In the genomic region with DNA sequence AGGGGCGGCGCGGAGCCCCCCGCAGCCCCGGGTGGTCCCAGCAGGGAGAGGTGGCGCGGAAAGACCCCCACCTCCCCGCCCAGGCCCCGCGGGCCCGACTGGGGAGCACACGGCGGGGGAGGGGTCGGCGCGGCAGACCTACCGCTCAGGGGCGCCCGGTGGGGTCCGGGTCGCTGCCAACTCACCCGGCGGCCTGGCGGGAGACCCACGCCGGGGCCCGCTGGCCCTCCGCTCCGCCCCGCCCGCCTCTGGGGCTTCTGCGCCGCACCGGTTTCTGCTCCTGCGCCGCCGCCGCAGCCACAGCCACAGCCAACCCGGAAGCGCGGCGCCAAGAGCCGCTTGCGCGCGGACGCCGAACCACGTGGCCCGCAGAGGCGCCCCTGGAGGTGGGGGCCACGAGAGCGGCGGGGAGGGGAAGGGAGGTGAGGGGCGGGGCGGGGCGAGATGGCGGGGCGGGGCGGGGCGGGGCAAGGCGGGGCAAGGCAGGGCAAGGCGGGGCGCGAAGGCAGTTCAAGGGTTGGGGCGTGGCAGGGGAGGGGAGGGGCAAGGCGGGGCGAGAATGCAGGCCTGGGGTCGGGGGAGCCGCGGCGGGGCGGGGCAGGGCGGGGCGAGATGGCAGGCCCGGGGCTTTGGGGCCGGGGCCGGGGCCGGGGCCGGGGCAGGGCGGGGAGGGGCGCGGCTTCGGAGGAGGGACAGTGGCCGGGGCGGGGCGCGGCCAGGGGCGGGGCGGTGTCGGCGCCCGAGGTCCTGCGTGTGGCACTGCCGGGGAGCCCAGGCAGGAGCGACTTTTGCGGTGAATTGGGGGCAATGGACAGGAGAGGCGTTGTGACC, we compare ENCODE assay signal across 8 cellular contexts. TPM values are rescaled to one million over a fixed set of nuclear protein-coding genes. Genes with fewer than 3 reads are reported as not detected.
DNase-seq lines count a peak whose midpoint lies in the region; ATAC-seq and TF ChIP-seq lines count a peak whose summit lies in the region.

A gene (minus strand): TSS at position 307 of the 831 bp plus-strand sequence. CDS start 1,193 bp downstream, outside the sequence.

- peaks cover 47% of the 10 kb centered on the region for H3K4me1 Mint-ChIP-seq in activated CD4-positive, alpha-beta T cell treated with anti-CD3 and anti-CD28 coated beads, Interleukin-2, amount 10 ng/mL, durations not matched to agents 7 days and 5 days

- no peak for TF ChIP-seq CTCF in C4-2B (conservative IDR thresholded peaks at IDR 0.05)
- TF ChIP-seq CTCF in coronary artery (IDR thresholded peaks at IDR 0.05) = no peak
- TF ChIP-seq CTCF in left lung (IDR thresholded peaks at IDR 0.05) = no peak

- no peaks in the 10 kb centered on the region for H3K27me3 ChIP-seq in left lung

- no peaks in the 10 kb centered on the region for H3K9me3 Mint-ChIP-seq in activated CD4-positive, alpha-beta T cell treated with anti-CD3 and anti-CD28 coated beads, Interleukin-2, amount 10 ng/mL, durations not matched to agents 7 days and 5 days

- ATAC-seq in GM19328 (IDR thresholded peaks at IDR 0.05; ENCODE audit: unreplicated experiment) = peak; percentile 82
- peak; percentile 89 for ATAC-seq in HG03460 (IDR thresholded peaks at IDR 0.05; ENCODE audit: unreplicated experiment)
- peak; percentile 91 for ATAC-seq in left lung

- CTCF ChIA-PET in activated CD4-positive, alpha-beta T cell treated with anti-CD3 and anti-CD28 coated beads, Interleukin-2, amount 10 ng/mL, durations not matched to agents 7 days and 5 days (lab: Charles Lee) = interaction anchor here (0.9 to 1.7 kb wide), 3 partner anchors 13 to 24 kb away, joined by 4 to 5 read pairs (median 5); no protein-coding TSS in a partner anchor

- no peaks in the 10 kb centered on the region for H3K9me3 ChIP-seq in left lung

- DNase-seq in NCI-H748 (lab: John Stamatoyannopoulos, UW; ENCODE audit: unreplicated experiment) (peak; percentile 94), coronary artery (ENCODE audit: low spot score) (peak; percentile 90), left lung (peak; percentile 91 to 99)
- peak; percentile 88 for DNase-seq in activated CD4-positive, alpha-beta T cell treated with anti-CD3 and anti-CD28 coated beads, Interleukin-2, amount 10 ng/mL, durations not matched to agents 7 days and 5 days
- peak; percentile 89 to 90 for DNase-seq in stimulated activated CD4-positive, alpha-beta T cell treated with anti-CD3 and anti-CD28 coated beads, Interleukin-2, amount 100 ng/mL, for 24 hours

- POLR2A ChIA-PET in activated CD4-positive, alpha-beta T cell treated with anti-CD3 and anti-CD28 coated beads, Interleukin-2, amount 10 ng/mL, durations not matched to agents 7 days and 5 days (lab: Charles Lee) = interaction anchor here (0.9 to 1.5 kb wide), 3 partner anchors 29 to 40 kb away, joined by 3 to 7 read pairs (median 3); no protein-coding TSS in a partner anchor

- peaks cover 3% of the 10 kb centered on the region for H3K27me3 Mint-ChIP-seq in activated CD4-positive, alpha-beta T cell treated with anti-CD3 and anti-CD28 coated beads, Interleukin-2, amount 10 ng/mL, durations not matched to agents 7 days and 5 days

- H3K4me3 Mint-ChIP-seq in activated CD4-positive, alpha-beta T cell treated with anti-CD3 and anti-CD28 coated beads, Interleukin-2, amount 10 ng/mL, durations not matched to agents 7 days and 5 days = peak within 1 kb of the TSS; percentile 97

- peaks cover 41% of the 10 kb centered on the region for H3K36me3 Mint-ChIP-seq in activated CD4-positive, alpha-beta T cell treated with anti-CD3 and anti-CD28 coated beads, Interleukin-2, amount 10 ng/mL, durations not matched to agents 7 days and 5 days (ENCODE audit: low read depth)

- peak within 1 kb of the TSS; percentile 95 for H3K27ac Mint-ChIP-seq in activated CD4-positive, alpha-beta T cell treated with anti-CD3 and anti-CD28 coated beads, Interleukin-2, amount 10 ng/mL, durations not matched to agents 7 days and 5 days

- H3K36me3 ChIP-seq in left lung = peaks cover 0 to 18% of the 10 kb centered on the region in 2 donors

- intact Hi-C loops in left lung (cut with DNase I) = no loop called here

- H3K27ac ChIP-seq in C4-2B (peak within 1 kb of the TSS; percentile 98), coronary artery (peak within 1 kb of the TSS; percentile 84 to 95), left lung (peak within 1 kb of the TSS; percentile 83 to 90)

- H3K4me3 ChIP-seq in coronary artery = peak within 1 kb of the TSS; percentile 100
- H3K4me3 ChIP-seq in left lung = peak within 1 kb of the TSS; percentile 88 to 91

- peaks cover 11 to 50% of the 10 kb centered on the region in 2 donors for H3K4me1 ChIP-seq in left lung

RNA-seq across cellular contexts. Expression of the gene that starts here (rescaled TPM):
- total RNA-seq in activated CD4-positive, alpha-beta T cell treated with anti-CD3 and anti-CD28 coated beads, Interleukin-2, amount 10 ng/mL, durations not matched to agents 7 days and 5 days = 10 to 100 TPM; 17.6 to 19.1 TPM
- 1 to 10 TPM; 7.3 to 7.7 TPM for total RNA-seq in left lung

Comparison
In these comparisons a context has a peak if more than half of its experiments do, and no peak if none do; other contexts are left out.
1. Peak in every context shown above with its lines: DNase-seq, ATAC-seq, H3K4me3 ChIP-seq and H3K27ac ChIP-seq.